ENCODE assay signal across 1 cellular context in the genomic region with DNA sequence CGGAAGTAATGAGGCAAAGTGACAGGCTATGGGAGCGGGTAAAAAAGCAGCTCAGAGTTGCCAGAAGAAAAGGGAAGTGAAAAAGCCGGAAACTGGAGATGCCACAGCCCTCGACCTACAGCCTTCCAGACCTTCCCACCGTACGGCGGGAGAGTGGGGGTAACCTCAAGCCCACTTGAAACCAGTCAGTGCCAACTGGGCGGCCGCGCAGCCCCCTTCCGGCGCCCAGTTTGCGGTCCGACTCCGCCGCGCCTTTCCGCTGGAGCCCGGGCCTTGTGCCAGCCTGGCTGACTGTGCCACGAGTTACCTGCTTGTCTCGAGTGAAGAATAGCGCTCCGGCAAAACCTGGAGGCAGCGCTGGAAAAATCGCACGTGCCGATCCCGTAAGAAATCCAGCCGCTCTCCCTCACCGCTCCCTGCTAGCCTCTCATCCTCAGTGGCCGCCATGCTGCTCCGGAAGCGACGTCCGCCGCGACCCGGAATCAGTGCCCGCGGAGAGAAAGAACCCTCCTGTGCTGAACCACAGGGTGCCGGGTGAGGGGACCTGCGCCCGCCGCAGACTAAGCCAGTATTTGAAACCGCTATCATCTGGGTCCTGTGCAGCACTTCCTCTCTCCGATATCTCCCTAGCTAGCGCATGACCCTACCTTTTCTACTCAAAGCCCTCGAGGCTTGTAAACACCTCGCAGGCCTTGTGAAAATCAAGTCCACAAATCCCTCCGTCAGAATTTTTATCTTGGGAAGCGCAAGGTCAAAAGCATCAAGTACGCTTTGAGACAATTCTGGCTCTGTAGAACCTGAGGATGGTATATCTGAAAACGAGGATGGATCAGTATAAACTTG.
TF ChIP-seq lines count a peak whose summit lies in the region.

A gene (minus strand): TSS at position 473 of the 843 bp plus-strand sequence. CDS start 26 bp downstream, at position 447.

TF ChIP-seq in HepG2, 621 proteins besides CTCF, POLR2A, EP300 and RAD21 (continued from another document and continues in another):
- TF ChIP-seq, protein P1, sequence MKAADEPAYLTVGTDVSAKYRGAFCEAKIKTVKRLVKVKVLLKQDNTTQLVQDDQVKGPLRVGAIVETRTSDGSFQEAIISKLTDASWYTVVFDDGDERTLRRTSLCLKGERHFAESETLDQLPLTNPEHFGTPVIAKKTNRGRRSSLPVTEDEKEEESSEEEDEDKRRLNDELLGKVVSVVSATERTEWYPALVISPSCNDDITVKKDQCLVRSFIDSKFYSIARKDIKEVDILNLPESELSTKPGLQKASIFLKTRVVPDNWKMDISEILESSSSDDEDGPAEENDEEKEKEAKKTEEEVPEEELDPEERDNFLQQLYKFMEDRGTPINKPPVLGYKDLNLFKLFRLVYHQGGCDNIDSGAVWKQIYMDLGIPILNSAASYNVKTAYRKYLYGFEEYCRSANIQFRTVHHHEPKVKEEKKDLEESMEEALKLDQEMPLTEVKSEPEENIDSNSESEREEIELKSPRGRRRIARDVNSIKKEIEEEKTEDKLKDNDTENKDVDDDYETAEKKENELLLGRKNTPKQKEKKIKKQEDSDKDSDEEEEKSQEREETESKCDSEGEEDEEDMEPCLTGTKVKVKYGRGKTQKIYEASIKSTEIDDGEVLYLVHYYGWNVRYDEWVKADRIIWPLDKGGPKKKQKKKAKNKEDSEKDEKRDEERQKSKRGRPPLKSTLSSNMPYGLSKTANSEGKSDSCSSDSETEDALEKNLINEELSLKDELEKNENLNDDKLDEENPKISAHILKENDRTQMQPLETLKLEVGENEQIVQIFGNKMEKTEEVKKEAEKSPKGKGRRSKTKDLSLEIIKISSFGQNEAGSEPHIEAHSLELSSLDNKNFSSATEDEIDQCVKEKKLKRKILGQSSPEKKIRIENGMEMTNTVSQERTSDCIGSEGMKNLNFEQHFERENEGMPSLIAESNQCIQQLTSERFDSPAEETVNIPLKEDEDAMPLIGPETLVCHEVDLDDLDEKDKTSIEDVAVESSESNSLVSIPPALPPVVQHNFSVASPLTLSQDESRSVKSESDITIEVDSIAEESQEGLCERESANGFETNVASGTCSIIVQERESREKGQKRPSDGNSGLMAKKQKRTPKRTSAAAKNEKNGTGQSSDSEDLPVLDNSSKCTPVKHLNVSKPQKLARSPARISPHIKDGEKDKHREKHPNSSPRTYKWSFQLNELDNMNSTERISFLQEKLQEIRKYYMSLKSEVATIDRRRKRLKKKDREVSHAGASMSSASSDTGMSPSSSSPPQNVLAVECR (CRISPR knock-in tag; IDR thresholded peaks at IDR 0.05; ENCODE audit: borderline replicate concordance), result peak; percentile 81; the same call in 1 of the 2 replicates
- TF ChIP-seq ZNF879 (CRISPR knock-in tag; IDR thresholded peaks at IDR 0.05) (no peak), PPARG (CRISPR knock-in tag; conservative IDR thresholded peaks at IDR 0.05) (no peak), ZNF607 (CRISPR knock-in tag; IDR thresholded peaks at IDR 0.05; ENCODE audit: borderline replicate concordance) (0 out of 2 replicates have a peak, but pooled peaks have one; percentile 65), BRCA1 (CRISPR knock-in tag; IDR thresholded peaks at IDR 0.05) (no peak), MXD4 (CRISPR knock-in tag; IDR thresholded peaks at IDR 0.05) (peak; percentile 83; the same call in 1 of the 2 replicates), SIN3A (IDR thresholded peaks at IDR 0.05; ENCODE audit: borderline replicate concordance, low read depth, low read length) (peak; percentile 44; the same call in 1 of the 2 replicates), ZNF543 (CRISPR knock-in tag; IDR thresholded peaks at IDR 0.05) (peak; percentile 81), NAIF1 (CRISPR knock-in tag; IDR thresholded peaks at IDR 0.05; ENCODE audit: borderline replicate concordance) (peak; percentile 78; the same call in 1 of the 2 replicates), DR1 (CRISPR knock-in tag; IDR thresholded peaks at IDR 0.05) (peak; percentile 44; the same call in 1 of the 2 replicates), HMG20A (CRISPR knock-in tag; IDR thresholded peaks at IDR 0.05; ENCODE audit: borderline replicate concordance) (no peak), CEBPG (CRISPR knock-in tag; IDR thresholded peaks at IDR 0.05) (no peak), ZNF660 (CRISPR knock-in tag; IDR thresholded peaks at IDR 0.05; ENCODE audit: borderline replicate concordance, low read depth) (no peak), KAT8 (CRISPR knock-in tag; IDR thresholded peaks at IDR 0.05) (peak; percentile 98), ZNF234 (CRISPR knock-in tag; conservative IDR thresholded peaks at IDR 0.05) (no peak), ZNF264 (CRISPR knock-in tag; IDR thresholded peaks at IDR 0.05) (0 out of 2 replicates have a peak, but pooled peaks have one; percentile 40), WIZ (CRISPR knock-in tag; IDR thresholded peaks at IDR 0.05) (no peak), NFIB (CRISPR knock-in tag; IDR thresholded peaks at IDR 0.05; ENCODE audit: borderline replicate concordance) (no peak), NCOA2 (CRISPR knock-in tag; IDR thresholded peaks at IDR 0.05) (peak; percentile 39), ZNF160 (CRISPR knock-in tag; IDR thresholded peaks at IDR 0.05) (peak; percentile 41; the same call in 1 of the 2 replicates), MBNL3 (CRISPR knock-in tag; conservative IDR thresholded peaks at IDR 0.05) (no peak), ZNF350 (CRISPR knock-in tag; IDR thresholded peaks at IDR 0.05; ENCODE audit: borderline replicate concordance, low read depth) (peak; percentile 71; the same call in 1 of the 2 replicates), NCOR1 (IDR thresholded peaks at IDR 0.05; ENCODE audit: borderline replicate concordance, low read length) (no peak), JARID2 (CRISPR knock-in tag; IDR thresholded peaks at IDR 0.05; ENCODE audit: insufficient replicate concordance) (peak; percentile 60), ZNF614 (CRISPR knock-in tag; IDR thresholded peaks at IDR 0.05; ENCODE audit: borderline replicate concordance) (no peak), FOSL1 (CRISPR knock-in tag; IDR thresholded peaks at IDR 0.05; ENCODE audit: borderline replicate concordance) (no peak), SRSF4 (IDR thresholded peaks at IDR 0.05; ENCODE audit: low read depth, low read length, poor library complexity, severe bottlenecking) (no peak), ZSCAN9 (CRISPR knock-in tag; IDR thresholded peaks at IDR 0.05; ENCODE audit: borderline replicate concordance) (0 out of 2 replicates have a peak, but pooled peaks have one; percentile 53), HNRNPL (IDR thresholded peaks at IDR 0.05; ENCODE audit: low read depth, low read length) (peak; percentile 50; the same call in 1 of the 2 replicates), NR2F1 (CRISPR knock-in tag; IDR thresholded peaks at IDR 0.05) (no peak), AGO2 (optimal IDR thresholded peaks at IDR 0.05; ENCODE audit: low read depth, low read length) (peak; percentile 63), HNRNPLL (IDR thresholded peaks at IDR 0.05; ENCODE audit: low read depth, low read length, poor library complexity, severe bottlenecking) (peak; percentile 77), ZNF782 (CRISPR knock-in tag; IDR thresholded peaks at IDR 0.05; ENCODE audit: borderline replicate concordance) (no peak), HCFC1 (IDR thresholded peaks at IDR 0.05; ENCODE audit: low read depth, low read length) (no peak; the same call in 1 of the 2 replicates), SMAD3 (CRISPR knock-in tag; IDR thresholded peaks at IDR 0.05) (peak; percentile 80; the same call in 1 of the 2 replicates), CREB1 (IDR thresholded peaks at IDR 0.05) (peak; percentile 56), CREB1 (CRISPR knock-in tag; IDR thresholded peaks at IDR 0.05) (peak; percentile 97), ZNF331 (CRISPR knock-in tag; IDR thresholded peaks at IDR 0.05) (peak; percentile 89)
- TF ChIP-seq, protein P2, sequence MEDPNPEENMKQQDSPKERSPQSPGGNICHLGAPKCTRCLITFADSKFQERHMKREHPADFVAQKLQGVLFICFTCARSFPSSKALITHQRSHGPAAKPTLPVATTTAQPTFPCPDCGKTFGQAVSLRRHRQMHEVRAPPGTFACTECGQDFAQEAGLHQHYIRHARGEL (CRISPR knock-in tag; IDR thresholded peaks at IDR 0.05), result no peak
- TF ChIP-seq, protein P3, sequence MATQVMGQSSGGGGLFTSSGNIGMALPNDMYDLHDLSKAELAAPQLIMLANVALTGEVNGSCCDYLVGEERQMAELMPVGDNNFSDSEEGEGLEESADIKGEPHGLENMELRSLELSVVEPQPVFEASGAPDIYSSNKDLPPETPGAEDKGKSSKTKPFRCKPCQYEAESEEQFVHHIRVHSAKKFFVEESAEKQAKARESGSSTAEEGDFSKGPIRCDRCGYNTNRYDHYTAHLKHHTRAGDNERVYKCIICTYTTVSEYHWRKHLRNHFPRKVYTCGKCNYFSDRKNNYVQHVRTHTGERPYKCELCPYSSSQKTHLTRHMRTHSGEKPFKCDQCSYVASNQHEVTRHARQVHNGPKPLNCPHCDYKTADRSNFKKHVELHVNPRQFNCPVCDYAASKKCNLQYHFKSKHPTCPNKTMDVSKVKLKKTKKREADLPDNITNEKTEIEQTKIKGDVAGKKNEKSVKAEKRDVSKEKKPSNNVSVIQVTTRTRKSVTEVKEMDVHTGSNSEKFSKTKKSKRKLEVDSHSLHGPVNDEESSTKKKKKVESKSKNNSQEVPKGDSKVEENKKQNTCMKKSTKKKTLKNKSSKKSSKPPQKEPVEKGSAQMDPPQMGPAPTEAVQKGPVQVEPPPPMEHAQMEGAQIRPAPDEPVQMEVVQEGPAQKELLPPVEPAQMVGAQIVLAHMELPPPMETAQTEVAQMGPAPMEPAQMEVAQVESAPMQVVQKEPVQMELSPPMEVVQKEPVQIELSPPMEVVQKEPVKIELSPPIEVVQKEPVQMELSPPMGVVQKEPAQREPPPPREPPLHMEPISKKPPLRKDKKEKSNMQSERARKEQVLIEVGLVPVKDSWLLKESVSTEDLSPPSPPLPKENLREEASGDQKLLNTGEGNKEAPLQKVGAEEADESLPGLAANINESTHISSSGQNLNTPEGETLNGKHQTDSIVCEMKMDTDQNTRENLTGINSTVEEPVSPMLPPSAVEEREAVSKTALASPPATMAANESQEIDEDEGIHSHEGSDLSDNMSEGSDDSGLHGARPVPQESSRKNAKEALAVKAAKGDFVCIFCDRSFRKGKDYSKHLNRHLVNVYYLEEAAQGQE (IDR thresholded peaks at IDR 0.05; ENCODE audit: borderline replicate concordance in 1 of 2, low read depth in 1 of 2, low read length in 2 of 2), result peak in 1 of 2 experiments; percentile 18; a peak in 1 of 4 replicates
- TF ChIP-seq, protein P4, sequence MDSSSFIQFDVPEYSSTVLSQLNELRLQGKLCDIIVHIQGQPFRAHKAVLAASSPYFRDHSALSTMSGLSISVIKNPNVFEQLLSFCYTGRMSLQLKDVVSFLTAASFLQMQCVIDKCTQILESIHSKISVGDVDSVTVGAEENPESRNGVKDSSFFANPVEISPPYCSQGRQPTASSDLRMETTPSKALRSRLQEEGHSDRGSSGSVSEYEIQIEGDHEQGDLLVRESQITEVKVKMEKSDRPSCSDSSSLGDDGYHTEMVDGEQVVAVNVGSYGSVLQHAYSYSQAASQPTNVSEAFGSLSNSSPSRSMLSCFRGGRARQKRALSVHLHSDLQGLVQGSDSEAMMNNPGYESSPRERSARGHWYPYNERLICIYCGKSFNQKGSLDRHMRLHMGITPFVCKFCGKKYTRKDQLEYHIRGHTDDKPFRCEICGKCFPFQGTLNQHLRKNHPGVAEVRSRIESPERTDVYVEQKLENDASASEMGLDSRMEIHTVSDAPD (CRISPR knock-in tag; IDR thresholded peaks at IDR 0.05), result no peak
- TF ChIP-seq, protein P5, sequence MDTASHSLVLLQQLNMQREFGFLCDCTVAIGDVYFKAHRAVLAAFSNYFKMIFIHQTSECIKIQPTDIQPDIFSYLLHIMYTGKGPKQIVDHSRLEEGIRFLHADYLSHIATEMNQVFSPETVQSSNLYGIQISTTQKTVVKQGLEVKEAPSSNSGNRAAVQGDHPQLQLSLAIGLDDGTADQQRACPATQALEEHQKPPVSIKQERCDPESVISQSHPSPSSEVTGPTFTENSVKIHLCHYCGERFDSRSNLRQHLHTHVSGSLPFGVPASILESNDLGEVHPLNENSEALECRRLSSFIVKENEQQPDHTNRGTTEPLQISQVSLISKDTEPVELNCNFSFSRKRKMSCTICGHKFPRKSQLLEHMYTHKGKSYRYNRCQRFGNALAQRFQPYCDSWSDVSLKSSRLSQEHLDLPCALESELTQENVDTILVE (CRISPR knock-in tag; IDR thresholded peaks at IDR 0.05), result no peak
- TF ChIP-seq, protein P6, sequence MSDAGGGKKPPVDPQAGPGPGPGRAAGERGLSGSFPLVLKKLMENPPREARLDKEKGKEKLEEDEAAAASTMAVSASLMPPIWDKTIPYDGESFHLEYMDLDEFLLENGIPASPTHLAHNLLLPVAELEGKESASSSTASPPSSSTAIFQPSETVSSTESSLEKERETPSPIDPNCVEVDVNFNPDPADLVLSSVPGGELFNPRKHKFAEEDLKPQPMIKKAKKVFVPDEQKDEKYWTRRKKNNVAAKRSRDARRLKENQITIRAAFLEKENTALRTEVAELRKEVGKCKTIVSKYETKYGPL (CRISPR knock-in tag; IDR thresholded peaks at IDR 0.05), result no peak
- TF ChIP-seq, protein P7, sequence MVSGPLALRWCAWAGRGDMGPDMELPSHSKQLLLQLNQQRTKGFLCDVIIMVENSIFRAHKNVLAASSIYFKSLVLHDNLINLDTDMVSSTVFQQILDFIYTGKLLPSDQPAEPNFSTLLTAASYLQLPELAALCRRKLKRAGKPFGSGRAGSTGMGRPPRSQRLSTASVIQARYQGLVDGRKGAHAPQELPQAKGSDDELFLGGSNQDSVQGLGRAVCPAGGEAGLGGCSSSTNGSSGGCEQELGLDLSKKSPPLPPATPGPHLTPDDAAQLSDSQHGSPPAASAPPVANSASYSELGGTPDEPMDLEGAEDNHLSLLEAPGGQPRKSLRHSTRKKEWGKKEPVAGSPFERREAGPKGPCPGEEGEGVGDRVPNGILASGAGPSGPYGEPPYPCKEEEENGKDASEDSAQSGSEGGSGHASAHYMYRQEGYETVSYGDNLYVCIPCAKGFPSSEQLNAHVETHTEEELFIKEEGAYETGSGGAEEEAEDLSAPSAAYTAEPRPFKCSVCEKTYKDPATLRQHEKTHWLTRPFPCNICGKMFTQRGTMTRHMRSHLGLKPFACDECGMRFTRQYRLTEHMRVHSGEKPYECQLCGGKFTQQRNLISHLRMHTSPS (CRISPR knock-in tag; IDR thresholded peaks at IDR 0.05; ENCODE audit: low read depth), result peak; percentile 42; the same call in 1 of the 2 replicates
- TF ChIP-seq, protein P8, sequence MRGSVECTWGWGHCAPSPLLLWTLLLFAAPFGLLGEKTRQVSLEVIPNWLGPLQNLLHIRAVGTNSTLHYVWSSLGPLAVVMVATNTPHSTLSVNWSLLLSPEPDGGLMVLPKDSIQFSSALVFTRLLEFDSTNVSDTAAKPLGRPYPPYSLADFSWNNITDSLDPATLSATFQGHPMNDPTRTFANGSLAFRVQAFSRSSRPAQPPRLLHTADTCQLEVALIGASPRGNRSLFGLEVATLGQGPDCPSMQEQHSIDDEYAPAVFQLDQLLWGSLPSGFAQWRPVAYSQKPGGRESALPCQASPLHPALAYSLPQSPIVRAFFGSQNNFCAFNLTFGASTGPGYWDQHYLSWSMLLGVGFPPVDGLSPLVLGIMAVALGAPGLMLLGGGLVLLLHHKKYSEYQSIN (CRISPR knock-in tag; IDR thresholded peaks at IDR 0.05; ENCODE audit: borderline replicate concordance), result no peak
